In the genomic region with DNA sequence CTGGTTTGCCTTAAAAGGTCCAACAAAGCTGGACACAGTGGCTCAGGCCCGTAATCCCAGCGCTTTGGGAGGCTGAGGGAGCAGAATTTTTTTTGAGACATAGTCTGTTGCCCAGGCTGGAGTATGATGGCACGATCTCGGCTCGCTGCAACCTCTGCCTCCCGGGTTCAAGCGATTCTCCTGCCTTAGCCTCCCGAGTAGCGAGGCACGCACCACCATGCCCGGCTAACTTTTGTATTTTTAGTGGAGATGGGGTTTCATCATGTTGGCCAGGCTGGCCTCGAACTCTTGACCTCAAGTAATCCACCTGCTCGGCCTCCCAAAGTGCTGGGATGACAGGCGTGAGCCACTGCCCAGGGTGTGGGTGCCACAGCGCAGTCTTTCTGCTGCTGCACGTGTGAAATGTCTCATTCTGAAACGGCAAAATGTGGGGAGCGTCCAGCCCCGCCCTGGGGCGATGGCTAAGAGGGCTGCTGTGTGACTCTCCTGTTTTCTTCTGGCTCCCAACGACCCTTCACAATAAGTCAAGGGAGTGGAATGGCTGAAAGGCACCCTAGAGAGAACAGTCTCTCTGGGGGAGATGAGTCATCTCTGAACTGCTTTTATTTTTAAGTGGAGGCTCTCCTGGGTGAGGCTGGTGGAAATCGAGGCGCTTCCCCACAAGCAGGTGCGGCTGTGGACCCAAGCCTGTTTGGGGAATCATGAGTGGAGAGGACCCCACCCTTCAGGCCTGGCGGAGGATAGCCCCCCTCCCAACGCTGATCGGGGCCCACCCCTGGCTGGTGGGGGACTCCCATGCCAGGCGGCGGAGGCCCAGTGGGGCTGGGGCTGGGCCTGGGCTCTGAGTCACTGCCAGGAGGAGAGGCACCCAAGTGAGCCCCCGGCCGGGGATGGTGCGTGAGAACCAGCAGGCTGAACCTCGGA, we compare ENCODE assay signal across 8 cellular contexts. TPM values are rescaled to one million over a fixed set of nuclear protein-coding genes. Genes with fewer than 3 reads are reported as not detected.
DNase-seq lines count a peak whose midpoint lies in the region; ATAC-seq lines count a peak whose summit lies in the region.

No MANE protein-coding gene starts in this region.

- ATAC-seq in GM18499 (IDR thresholded peaks at IDR 0.05; ENCODE audit: insufficient read depth, unreplicated experiment) (peak; percentile 62), GM21390 (IDR thresholded peaks at IDR 0.05; ENCODE audit: unreplicated experiment) (peak; percentile 81), HG03558 (IDR thresholded peaks at IDR 0.05; ENCODE audit: extremely low read depth, unreplicated experiment) (peak; percentile 65)

- intact Hi-C loops in posterior vena cava (cut with DNase I): no loop called here

- peak; percentile 74 to 75 for DNase-seq in activated T-cell treated with anti-CD3 and anti-CD28 coated beads, Interleukin-2, amount 50 U/mL, for 48 hours
- DNase-seq in posterior vena cava (ENCODE audit: low spot score): peak; percentile 76
- no peak for DNase-seq in NCI-H1417 treated with DMSO at 0.1 percent for 48 hours (lab: John Stamatoyannopoulos, UW)
- no peak for DNase-seq in NCI-H146 treated with DMSO at 0.1 percent for 48 hours (lab: John Stamatoyannopoulos, UW; ENCODE audit: unreplicated experiment)
- DNase-seq in effector CD4-positive, alpha-beta T cell: no peak

RNA-seq across cellular contexts. Expression of a gene that starts 18.1 kb away (rescaled TPM):
- 10 to 100 TPM; 16.3 to 17.8 TPM for total RNA-seq in posterior vena cava

RNA-seq across cellular contexts. Expression of a gene that starts 39.0 kb away (rescaled TPM):
- total RNA-seq in posterior vena cava: 1 to 10 TPM; 5.9 to 8.4 TPM

RNA-seq across cellular contexts. Expression of a gene that starts 46.6 kb away (rescaled TPM):
- total RNA-seq in posterior vena cava: not detected

Comparison
In these comparisons a context has a peak if more than half of its experiments do, and no peak if none do; other contexts are left out.
1. DNase-seq: peak in activated T-cell treated with anti-CD3 and anti-CD28 coated beads, Interleukin-2, amount 50 U/mL, for 48 hours (2 of 2) and posterior vena cava (single experiment); none in NCI-H1417 treated with DMSO at 0.1 percent for 48 hours (single experiment), NCI-H146 treated with DMSO at 0.1 percent for 48 hours (single experiment) and effector CD4-positive, alpha-beta T cell (single experiment).
2. Peak in every context shown above with its lines, with median percentiles within 50 percentile points of each other: ATAC-seq.